Comparison of ENCODE assay signal across 8 cellular contexts in genomic region chr11:36509694-36510566, GRCh38. TPM values are rescaled to one million over a fixed set of nuclear protein-coding genes. Genes with fewer than 3 reads are reported as not detected.
A peak's percentile ranks its signal among the peaks of the same experiment; 100 is the strongest.
DNase-seq lines count a peak whose midpoint lies in the region; FAIRE-seq and TF ChIP-seq lines count a peak whose summit lies in the region.

Gene TRAF6, minus strand, starts transcription at chr11:36510272. Its CDS starts 8,757 bp downstream, at chr11:36501515.

- peak within 1 kb of the TSS; percentile 79 for H3K4me3 ChIP-seq in LNCaP clone FGC (ENCODE audit: low read depth, low read length)

- peak; percentile 96 for TF ChIP-seq CTCF in LNCaP clone FGC (IDR thresholded peaks at IDR 0.05; ENCODE audit: control insufficient read depth, extremely low read depth, insufficient read depth)

- FAIRE-seq in H54 (lab: Jason Lieb, UNC): no peak

- TF ChIP-seq POLR2A in H54 (IDR thresholded peaks at IDR 0.05; ENCODE audit: low read depth, low read length): peak; percentile 95

- peak; percentile 94 for DNase-seq in GM03348 (ENCODE audit: low spot score)
- DNase-seq in H54 (ENCODE audit: insufficient read length, low spot score): peak; percentile 68
- DNase-seq in LNCaP clone FGC (ENCODE audit: low read depth): peak; percentile 35
- DNase-seq in SK-MEL-5 (ENCODE audit: low read depth, low spot score): peak; percentile 87
- peak; percentile 91 for DNase-seq in activated naive CD4-positive, alpha-beta T cell treated with Interleukin-2 at 50 U/mL for 16 hours
- DNase-seq in germinal center (ENCODE audit: low spot score): peak; percentile 86
- DNase-seq in nucleus accumbens (lab: John Stamatoyannopoulos, UW): peak in 55 of 56 donors; percentile 6 to 95 (median 78)
- peak; percentile 88 for DNase-seq in superior temporal gyrus (ENCODE audit: extremely low spot score)

- in situ Hi-C loops in SK-MEL-5 (cut with HindIII; ENCODE audit: low pct_unique_long_range_greater_than_20kb, low sequenced_read_pairs): no loop called here

RNA-seq across cellular contexts. Expression of gene TRAF6, which starts in this region (rescaled TPM):
- total RNA-seq in SK-MEL-5 (2014; rRNA removed; shearing (Covaris generic)): 9.6 TPM in 2 replicates
- 3.3 and 5.2 TPM in 2 replicates for polyA plus RNA-seq in SK-MEL-5 (2015; cell fraction: cytosol; rRNA removed)
- 15.9 and 17.2 TPM in 2 replicates for polyA plus RNA-seq in SK-MEL-5 (2015; cell fraction: nucleus; rRNA removed)

Comparison
In these comparisons a context has a peak if more than half of its experiments do, and no peak if none do; other contexts are left out.
1. Peak in every context shown above with its lines: DNase-seq and H3K4me3 ChIP-seq.
2. DNase-seq: peak in every context shown above with its lines; median percentile 94 in GM03348; 91 in activated naive CD4-positive, alpha-beta T cell treated with Interleukin-2 at 50 U/mL for 16 hours; 88 in superior temporal gyrus; 87 in SK-MEL-5; 86 in germinal center; 78 in nucleus accumbens; 68 in H54; 35 in LNCaP clone FGC.